In genomic region chr19:18990128-18990708, GRCh38 we compare ENCODE assay signal across 1 cellular context.
TF ChIP-seq lines count a peak whose summit lies in the region.

No MANE protein-coding gene starts in this region.

TF ChIP-seq in GM12878, 131 proteins besides CTCF, POLR2A, EP300 and RAD21:
- TF ChIP-seq TCF3 (IDR thresholded peaks at IDR 0.05; ENCODE audit: borderline replicate concordance, insufficient read depth, low read depth, low read length) (no peak), POLR2AphosphoS5 (IDR thresholded peaks at IDR 0.05; ENCODE audit: low read length) (0 out of 2 replicates have a peak, but pooled peaks have one; percentile 40), ETV6 (conservative IDR thresholded peaks at IDR 0.05 in 1 of 2, IDR thresholded peaks at IDR 0.05 in 1 of 2; ENCODE audit: borderline replicate concordance in 1 of 2, low read depth in 1 of 2) (no peak)
